38 cellular contexts compared by ENCODE assay signal in the genomic region with DNA sequence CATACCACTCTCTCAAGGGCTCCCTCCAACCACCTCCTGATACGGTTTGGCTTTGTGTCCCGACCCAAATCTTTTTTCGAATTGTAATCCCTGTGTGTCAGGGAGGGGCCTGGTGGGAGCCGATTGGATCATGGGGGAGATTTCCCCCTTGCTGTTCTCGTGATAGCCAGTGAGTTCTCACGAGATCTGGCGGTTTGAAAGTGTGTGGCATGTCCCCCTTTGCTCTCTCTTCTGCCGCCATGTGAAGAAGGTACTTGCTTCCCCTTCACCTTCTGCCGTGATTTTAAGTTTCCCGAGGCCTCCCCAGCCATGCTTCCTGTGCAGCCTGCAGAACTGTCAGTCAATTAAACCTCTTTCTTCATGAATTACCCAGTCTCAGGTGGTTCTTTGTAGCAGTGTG. TPM values are rescaled to one million over a fixed set of nuclear protein-coding genes. Genes with fewer than 3 reads are reported as not detected.
"Had no signal": no experiment of that assay in that cellular context is flagged by ENCODE, and none has a peak within 500 bp of the region (broad histone marks: within the 10 kb centered on the region; RNA-seq: fewer than 3 reads in every experiment).

No MANE protein-coding gene starts in this region.

- H3K4me3 Mint-ChIP-seq: activated B cell treated with CpG ODN at 0.5 μM for 24 hours; activated CD4-positive, alpha-beta memory T cell treated with anti-CD3 and anti-CD28 coated beads for 36 hours; activated CD4-positive, alpha-beta T cell treated with anti-CD3 and anti-CD28 coated beads, Interleukin-2, amount 10 ng/mL, durations not matched to agents 24 days and 14 days; activated CD8-positive, alpha-beta memory T cell treated with anti-CD3 and anti-CD28 coated beads, Interleukin-2, amount 10 ng/mL, durations not matched to agents 7 days and 5 days; activated CD8-positive, alpha-beta T cell treated with anti-CD3 and anti-CD28 coated beads, Interleukin-2, amount 10 ng/mL, durations not matched to agents 7 days and 5 days; activated naive CD4-positive, alpha-beta T cell treated with anti-CD3 and anti-CD28 coated beads, Interleukin-2, amount 10 ng/mL, durations not matched to agents 7 days and 5 days; activated naive CD4-positive, alpha-beta T cell treated with anti-CD3 and anti-CD28 coated beads, Interleukin-2, amount 50 U/mL, for 24 hours; activated naive CD8-positive, alpha-beta T cell; activated naive CD8-positive, alpha-beta T cell treated with anti-CD3 and anti-CD28 coated beads, Interleukin-2, amount 10 ng/mL, durations not matched to agents 7 days and 5 days; activated naive CD8-positive, alpha-beta T cell treated with anti-CD3 and anti-CD28 coated beads, Interleukin-2, amount 50 U/mL, for 24 hours; activated T-cell treated with anti-CD3 and anti-CD28 coated beads, Interleukin-2, amount 50 U/mL, for 24 hours; brain; central memory CD8-positive, alpha-beta T cell; T-cell; T-helper 2 cell treated with Interferon-gamma antibody and Interleukin-4, amounts not matched to agents 5 μg/mL and 100 μg/mL, for 36 hours had no signal

- H3K9me3 Mint-ChIP-seq: activated B cell treated with CpG ODN at 0.5 μM for 24 hours; activated CD4-positive, alpha-beta T cell treated with anti-CD3 and anti-CD28 coated beads, Interleukin-2, amount 10 ng/mL, durations not matched to agents 24 days and 14 days; activated naive CD4-positive, alpha-beta T cell treated with anti-CD3 and anti-CD28 coated beads, Interleukin-2, amount 10 ng/mL, durations not matched to agents 7 days and 5 days; activated T-helper 2 cell treated with anti-CD3 and anti-CD28 coated beads, Interferon-gamma antibody, Interleukin-2, Interleukin-4, amounts not matched to agents 10 μg/mL and 5 μg/mL and 100 μg/mL, durations not matched to agents 14 hours and 24 hours and 36 hours; central memory CD8-positive, alpha-beta T cell; T-helper 2 cell treated with Interferon-gamma antibody and Interleukin-4, amounts not matched to agents 5 μg/mL and 100 μg/mL, for 36 hours had no signal

- H3K36me3 Mint-ChIP-seq: activated naive CD4-positive, alpha-beta T cell treated with anti-CD3 and anti-CD28 coated beads, Interleukin-2, amount 50 U/mL, for 24 hours; brain had no signal

- H3K27me3 ChIP-seq: ascending aorta, cardiac muscle cell had no signal

- ATAC-seq: activated CD8-positive, alpha-beta memory T cell treated with anti-CD3 and anti-CD28 coated beads, Interleukin-2, amount 10 ng/mL, durations not matched to agents 7 days and 5 days; activated CD8-positive, alpha-beta T cell treated with anti-CD3 and anti-CD28 coated beads, Interleukin-2, amount 10 ng/mL, durations not matched to agents 7 days and 5 days; activated naive CD8-positive, alpha-beta T cell treated with anti-CD3 and anti-CD28 coated beads, Interleukin-2, amount 50 U/mL, for 24 hours; T-cell had no signal

- H3K4me1 ChIP-seq: ascending aorta had no signal

- H3K4me3 ChIP-seq: ascending aorta, cardiac muscle cell had no signal

- H3K27ac ChIP-seq: ascending aorta, cardiac muscle cell, VCaP had no signal

- H3K27ac Mint-ChIP-seq: activated B cell treated with CpG ODN at 0.5 μM for 24 hours; activated CD4-positive, alpha-beta memory T cell treated with anti-CD3 and anti-CD28 coated beads for 36 hours; activated CD4-positive, alpha-beta T cell treated with anti-CD3 and anti-CD28 coated beads, Interleukin-2, amount 10 ng/mL, durations not matched to agents 24 days and 14 days; activated CD8-positive, alpha-beta memory T cell treated with anti-CD3 and anti-CD28 coated beads, Interleukin-2, amount 10 ng/mL, durations not matched to agents 7 days and 5 days; activated CD8-positive, alpha-beta T cell treated with anti-CD3 and anti-CD28 coated beads, Interleukin-2, amount 10 ng/mL, durations not matched to agents 7 days and 5 days; activated naive CD4-positive, alpha-beta T cell treated with anti-CD3 and anti-CD28 coated beads, Interleukin-2, amount 10 ng/mL, durations not matched to agents 7 days and 5 days; activated naive CD4-positive, alpha-beta T cell treated with anti-CD3 and anti-CD28 coated beads, Interleukin-2, amount 50 U/mL, for 24 hours; activated naive CD8-positive, alpha-beta T cell; activated naive CD8-positive, alpha-beta T cell treated with anti-CD3 and anti-CD28 coated beads, Interleukin-2, amount 10 ng/mL, durations not matched to agents 7 days and 5 days; activated naive CD8-positive, alpha-beta T cell treated with anti-CD3 and anti-CD28 coated beads, Interleukin-2, amount 50 U/mL, for 24 hours; activated T-cell treated with anti-CD3 and anti-CD28 coated beads, Interleukin-2, amount 50 U/mL, for 24 hours; activated T-helper 2 cell treated with anti-CD3 and anti-CD28 coated beads, Interferon-gamma antibody, Interleukin-2, Interleukin-4, amounts not matched to agents 10 μg/mL and 5 μg/mL and 100 μg/mL, durations not matched to agents 14 hours and 24 hours and 36 hours; brain; T-cell; T-helper 2 cell treated with Interferon-gamma antibody and Interleukin-4, amounts not matched to agents 5 μg/mL and 100 μg/mL, for 36 hours had no signal

- DNase-seq: activated B cell treated with CpG ODN at 0.5 μM for 24 hours; activated CD4-positive, alpha-beta memory T cell treated with anti-CD3 and anti-CD28 coated beads for 36 hours; activated CD4-positive, alpha-beta T cell treated with anti-CD3 and anti-CD28 coated beads for 4 hours; activated CD4-positive, alpha-beta T cell treated with anti-CD3 and anti-CD28 coated beads, Interleukin-2, amount 10 ng/mL, durations not matched to agents 24 days and 14 days; activated CD4-positive, alpha-beta T cell treated with anti-CD3 and anti-CD28 coated beads, Interleukin-2, amount 50 U/mL, for 1 hour; activated CD4-positive, alpha-beta T cell treated with anti-CD3 and anti-CD28 coated beads, Interleukin-2, amount 50 U/mL, for 4 hours; activated CD4-positive, CD25-positive, alpha-beta regulatory T cell treated with anti-CD3 and anti-CD28 coated beads, Interleukin-2, amount 50 U/mL, for 72 hours; activated CD8-positive, alpha-beta memory T cell treated with anti-CD3 and anti-CD28 coated beads for 24 hours; activated CD8-positive, alpha-beta memory T cell treated with anti-CD3 and anti-CD28 coated beads, Interleukin-2, amount 10 ng/mL, durations not matched to agents 7 days and 5 days; activated CD8-positive, alpha-beta memory T cell treated with anti-CD3 and anti-CD28 coated beads, Interleukin-2, amount 50 U/mL, for 48 hours; activated CD8-positive, alpha-beta T cell treated with anti-CD3 and anti-CD28 coated beads, Interleukin-2, amount 10 ng/mL, durations not matched to agents 7 days and 5 days; activated effector memory CD4-positive, alpha-beta T cell treated with Interleukin-2 at 50 U/mL for 16 hours; activated gamma-delta T cell; activated naive CD4-positive, alpha-beta T cell treated with anti-CD3 and anti-CD28 coated beads, Interleukin-2, amount 10 ng/mL, durations not matched to agents 7 days and 5 days; activated naive CD4-positive, alpha-beta T cell treated with Interleukin-2 at 50 U/mL for 16 hours; activated naive CD8-positive, alpha-beta T cell treated with anti-CD3 and anti-CD28 coated beads, Interleukin-2, amount 10 ng/mL, durations not matched to agents 7 days and 5 days; activated naive CD8-positive, alpha-beta T cell treated with anti-CD3 and anti-CD28 coated beads, Interleukin-2, amount 50 U/mL, for 24 hours; activated T-cell treated with anti-CD3 and anti-CD28 coated beads, Interleukin-2, amount 50 U/mL, for 24 hours; activated T-cell treated with anti-CD3 and anti-CD28 coated beads, Interleukin-2, amount 50 U/mL, for 48 hours; amygdala; anterior cingulate cortex; caudate nucleus; cerebellar nuclear complex; T-cell; T-helper 2 cell; T-helper 9 cell had no signal

- H3K4me1 Mint-ChIP-seq: activated B cell treated with CpG ODN at 0.5 μM for 24 hours; activated CD4-positive, alpha-beta T cell treated with anti-CD3 and anti-CD28 coated beads, Interleukin-2, amount 10 ng/mL, durations not matched to agents 24 days and 14 days; activated CD8-positive, alpha-beta memory T cell treated with anti-CD3 and anti-CD28 coated beads, Interleukin-2, amount 10 ng/mL, durations not matched to agents 7 days and 5 days; activated naive CD4-positive, alpha-beta T cell treated with anti-CD3 and anti-CD28 coated beads, Interleukin-2, amount 10 ng/mL, durations not matched to agents 7 days and 5 days; activated naive CD4-positive, alpha-beta T cell treated with anti-CD3 and anti-CD28 coated beads, Interleukin-2, amount 50 U/mL, for 24 hours; activated naive CD8-positive, alpha-beta T cell treated with anti-CD3 and anti-CD28 coated beads, Interleukin-2, amount 10 ng/mL, durations not matched to agents 7 days and 5 days; activated naive CD8-positive, alpha-beta T cell treated with anti-CD3 and anti-CD28 coated beads, Interleukin-2, amount 50 U/mL, for 24 hours; brain had no signal

- H3K9me3 ChIP-seq: ascending aorta had no signal

- H3K36me3 ChIP-seq: ascending aorta, cardiac muscle cell had no signal

RNA-seq across cellular contexts. Expression of gene SLC15A1, which starts 34.7 kb away (rescaled TPM):
- total RNA-seq: activated B cell treated with CpG ODN at 0.5 μM for 24 hours; activated CD4-positive, alpha-beta memory T cell treated with anti-CD3 and anti-CD28 coated beads for 36 hours; activated CD4-positive, alpha-beta T cell treated with anti-CD3 and anti-CD28 coated beads, Interleukin-2, amount 10 ng/mL, durations not matched to agents 24 days and 14 days; activated CD8-positive, alpha-beta memory T cell treated with anti-CD3 and anti-CD28 coated beads, Interleukin-2, amount 10 ng/mL, durations not matched to agents 7 days and 5 days; activated CD8-positive, alpha-beta T cell treated with anti-CD3 and anti-CD28 coated beads, Interleukin-2, amount 10 ng/mL, durations not matched to agents 7 days and 5 days; activated naive CD8-positive, alpha-beta T cell treated with anti-CD3 and anti-CD28 coated beads, Interleukin-2, amount 10 ng/mL, durations not matched to agents 7 days and 5 days; activated T-helper 2 cell treated with anti-CD3 and anti-CD28 coated beads, Interferon-gamma antibody, Interleukin-2, Interleukin-4, amounts not matched to agents 10 μg/mL and 5 μg/mL and 100 μg/mL, durations not matched to agents 14 hours and 24 hours and 36 hours; ascending aorta; bronchial epithelial cell; cardiac muscle cell; chondrocyte; T-helper 1 cell treated with Interleukin-12 subunit alpha and Interleukin-12 subunit beta and Interleukin-4 antibody, amounts not matched to agents 30 ng/mL and 1 ng/mL, for 36 hours had no signal
- polyA plus RNA-seq: cardiac muscle cell had no signal
